In genomic region chr18:36672437-36673344, GRCh38 we compare ENCODE assay signal across 9 cellular contexts.
DNase-seq lines count a peak whose midpoint lies in the region; ATAC-seq and TF ChIP-seq lines count a peak whose summit lies in the region.
"Had no signal": no experiment of that assay in that cellular context is flagged by ENCODE, and none has a peak within 500 bp of the region (broad histone marks: within the 10 kb centered on the region; RNA-seq: fewer than 3 reads in every experiment).

No MANE protein-coding gene starts in this region.

- H2AFZ ChIP-seq in Karpas-422 (ENCODE audit: low read length), result peak overlapping the region; percentile 82

- intact Hi-C loops in testis (cut with DNase I; ENCODE audit: low total_unique reads), result no loop called here

- H3K4me2 ChIP-seq in Karpas-422 (ENCODE audit: low read depth, low read length, poor library complexity, severe bottlenecking), result peak overlapping the region; percentile 75

- H4K20me1 ChIP-seq in Karpas-422 (ENCODE audit: insufficient read depth, low read depth, low read length), result no peaks in the 10 kb centered on the region

- 46 to 53% methylated on average over 11 of the region's 11 CpGs for WGBS in testis, 2 donors

- no peaks in the 10 kb centered on the region for H3K9me2 ChIP-seq in Karpas-422 (replicated peaks; ENCODE audit: insufficient read depth, low read length)

- peak; percentile 66 to 86 (median 76) for DNase-seq in NCI-H1417 (lab: John Stamatoyannopoulos, UW)
- DNase-seq in NCI-H1417 treated with DMSO at 0.1 percent for 48 hours (lab: John Stamatoyannopoulos, UW), result no peak
- peak; percentile 86 for DNase-seq in Karpas-422
- peak; percentile 26 for DNase-seq in SKM-1 (lab: John Stamatoyannopoulos, UW; ENCODE audit: unreplicated experiment)
- peak; percentile 78 for DNase-seq in left kidney (ENCODE audit: low read depth, low spot score)
- no peak for DNase-seq in kidney glomerular epithelial cell (lab: John Stamatoyannopoulos, UW)
- DNase-seq in testis, result no peak

- TF ChIP-seq CTCF in testis (IDR thresholded peaks at IDR 0.05), result no peak

- H3K4me1 ChIP-seq in Karpas-422 (ENCODE audit: low read length) (peaks cover 52% of the 10 kb centered on the region), testis (no peaks in the 10 kb centered on the region)

- H3K79me2 ChIP-seq in Karpas-422 (ENCODE audit: low read length), result no peaks in the 10 kb centered on the region

- H3K36me3 ChIP-seq in Karpas-422 (ENCODE audit: insufficient read depth, low read length) (no peaks in the 10 kb centered on the region), testis (ENCODE audit: low read depth, missing control alignments) (no peaks in the 10 kb centered on the region)

- no peaks in the 10 kb centered on the region for H3K27me3 ChIP-seq in Karpas-422 (ENCODE audit: low read length)
- H3K27me3 ChIP-seq in testis, result no peaks in the 10 kb centered on the region

- H3K9ac ChIP-seq in Karpas-422 (ENCODE audit: low read length), result peak overlapping the region; percentile 66

- H3K27ac ChIP-seq in Karpas-422 (ENCODE audit: low read length) (peak overlapping the region; percentile 97), testis (no peak overlapping the region)
- H3K27ac ChIP-seq: 22Rv1 had no signal

- peak overlapping the region; percentile 49 for H3K4me3 ChIP-seq in Karpas-422 (ENCODE audit: low read length)
- H3K4me3 ChIP-seq in testis, result no peak overlapping the region

- TF ChIP-seq POLR2A in testis (IDR thresholded peaks at IDR 0.05), result no peak

- H3K9me3 ChIP-seq in Karpas-422 (ENCODE audit: low read length) (0 out of 2 replicates have a peak, but pooled peaks cover 2% of the 10 kb centered on the region), testis (no peaks in the 10 kb centered on the region)

- ATAC-seq in HG03460 (IDR thresholded peaks at IDR 0.05; ENCODE audit: unreplicated experiment), result no peak

Comparison
In these comparisons a context has a peak if more than half of its experiments do, and no peak if none do; other contexts are left out.
1. DNase-seq: peak in NCI-H1417 (3 of 3), Karpas-422 (single experiment), SKM-1 (single experiment) and left kidney (single experiment); none in NCI-H1417 treated with DMSO at 0.1 percent for 48 hours (single experiment), kidney glomerular epithelial cell (single experiment) and testis (single experiment).